In genomic region chr4:2960450-2960849, GRCh38 we compare ENCODE assay signal across 7 cellular contexts. TPM values are rescaled to one million over a fixed set of nuclear protein-coding genes. Genes with fewer than 3 reads are reported as not detected.
DNase-seq lines count a peak whose midpoint lies in the region; ATAC-seq, FAIRE-seq and TF ChIP-seq lines count a peak whose summit lies in the region.
"Not testable (repeated sequence)": the region's sequence is repeated elsewhere in the genome, so short reads cannot be mapped to it uniquely, and the experiment has no call there.

No MANE protein-coding gene starts in this region.

- POLR2A ChIA-PET in CD4-positive, alpha-beta T cell (lab: Charles Lee); WTC11 (lab: Charles Lee): not testable (repeated sequence)

- not testable (repeated sequence) for TF ChIP-seq POLR2A in NB4 (IDR thresholded peaks at IDR 0.05; ENCODE audit: extremely low read depth, insufficient read length)

- H3K27me3 ChIP-seq in CD4-positive, alpha-beta T cell (ENCODE audit: control insufficient read depth, insufficient read depth, low read length); pancreas: not testable (repeated sequence)

- H3K4me3 Mint-ChIP-seq in CD4-positive, alpha-beta T cell: peak overlapping the region; percentile 54
- not testable (repeated sequence) for H3K4me3 Mint-ChIP-seq in WTC11
- H3K4me3 Mint-ChIP-seq in activated T-cell treated with anti-CD3 and anti-CD28 coated beads, Interleukin-2, amount 50 U/mL, for 4 hours: peak overlapping the region; percentile 22
- H3K4me3 Mint-ChIP-seq in activated naive CD8-positive, alpha-beta T cell treated with anti-CD3 and anti-CD28 coated beads for 36 hours: peak overlapping the region; percentile 29

- peaks cover 0 to 11% (median 5%) of the 10 kb centered on the region in 3 donors for H3K4me1 ChIP-seq in pancreas

- TF ChIP-seq CTCF in CD4-positive, alpha-beta T cell (IDR thresholded peaks at IDR 0.05); NB4 (IDR thresholded peaks at IDR 0.05; ENCODE audit: low read depth, low read length); WTC11 (IDR thresholded peaks at IDR 0.05); pancreas (IDR thresholded peaks at IDR 0.05): not testable (repeated sequence)

- not testable (repeated sequence) for H3K27me3 Mint-ChIP-seq in CD4-positive, alpha-beta T cell; activated T-cell treated with anti-CD3 and anti-CD28 coated beads, Interleukin-2, amount 50 U/mL, for 4 hours (ENCODE audit: low read depth); activated naive CD8-positive, alpha-beta T cell treated with anti-CD3 and anti-CD28 coated beads for 36 hours
- H3K27me3 Mint-ChIP-seq in WTC11 (ENCODE audit: low read depth): peaks cover 15% of the 10 kb centered on the region

- H3K9me3 Mint-ChIP-seq in CD4-positive, alpha-beta T cell; activated T-cell treated with anti-CD3 and anti-CD28 coated beads, Interleukin-2, amount 50 U/mL, for 4 hours; activated naive CD8-positive, alpha-beta T cell treated with anti-CD3 and anti-CD28 coated beads for 36 hours: not testable (repeated sequence)
- peaks cover 20% of the 10 kb centered on the region for H3K9me3 Mint-ChIP-seq in WTC11

- not testable (repeated sequence) for DNase-seq in CD4-positive, alpha-beta T cell; NB4 (ENCODE audit: low read depth); WTC11 (ENCODE audit: low spot score); activated T-cell treated with anti-CD3 and anti-CD28 coated beads, Interleukin-2, amount 50 U/mL, for 4 hours; activated naive CD8-positive, alpha-beta T cell treated with anti-CD3 and anti-CD28 coated beads for 36 hours; frontal cortex (ENCODE audit: low spot score in 2 of 2); pancreas

- WGBS in pancreas, 2 donors: 91 to 97% methylated on average over 4 of the region's 4 CpGs

- intact Hi-C loops in CD4-positive, alpha-beta T cell (cut with DNase I, micrococcal nuclease): loop anchor here (5.0 to 10.0 kb wide), 5 partner anchors 38 to 953 kb away; partner anchors contain the start of genes HAUS3 (in 1 of the 2), NELFA (in 1 of the 2), POLN (in 1 of the 2) and RGS12 (in 1 of the 2)
- intact Hi-C loops in pancreas (cut with DNase I): not testable (repeated sequence)

- H3K36me3 Mint-ChIP-seq in CD4-positive, alpha-beta T cell (ENCODE audit: low read depth): peaks cover 52% of the 10 kb centered on the region
- H3K36me3 Mint-ChIP-seq in WTC11: peaks cover 40% of the 10 kb centered on the region
- H3K36me3 Mint-ChIP-seq in activated T-cell treated with anti-CD3 and anti-CD28 coated beads, Interleukin-2, amount 50 U/mL, for 4 hours (ENCODE audit: insufficient read depth): peaks cover 41% of the 10 kb centered on the region
- peaks cover 46% of the 10 kb centered on the region for H3K36me3 Mint-ChIP-seq in activated naive CD8-positive, alpha-beta T cell treated with anti-CD3 and anti-CD28 coated beads for 36 hours

- not testable (repeated sequence) for H3K27ac ChIP-seq in CD4-positive, alpha-beta T cell (ENCODE audit: low read depth, low read length); pancreas

- H3K27ac Mint-ChIP-seq in CD4-positive, alpha-beta T cell: peak overlapping the region; percentile 25
- not testable (repeated sequence) for H3K27ac Mint-ChIP-seq in WTC11; activated naive CD8-positive, alpha-beta T cell treated with anti-CD3 and anti-CD28 coated beads for 36 hours

- H3K4me3 ChIP-seq in NB4 (ENCODE audit: low read depth, low read length): peak overlapping the region; percentile 6
- not testable (repeated sequence) for H3K4me3 ChIP-seq in pancreas

- not testable (repeated sequence) for H3K9me3 ChIP-seq in CD4-positive, alpha-beta T cell (ENCODE audit: control insufficient read depth, low read length); pancreas

- FAIRE-seq in frontal cortex (lab: Jason Lieb, UNC) (peak; percentile 100), pancreas (lab: Jason Lieb, UNC) (peak; percentile 100)

- peaks cover 65% of the 10 kb centered on the region for H3K4me1 Mint-ChIP-seq in CD4-positive, alpha-beta T cell (ENCODE audit: low read depth)
- H3K4me1 Mint-ChIP-seq in WTC11: peaks cover 23% of the 10 kb centered on the region
- H3K4me1 Mint-ChIP-seq in activated T-cell treated with anti-CD3 and anti-CD28 coated beads, Interleukin-2, amount 50 U/mL, for 4 hours (ENCODE audit: low read depth): peaks cover 52% of the 10 kb centered on the region
- peaks cover 51% of the 10 kb centered on the region for H3K4me1 Mint-ChIP-seq in activated naive CD8-positive, alpha-beta T cell treated with anti-CD3 and anti-CD28 coated beads for 36 hours

- H3K36me3 ChIP-seq in pancreas: peaks cover 4 to 19% (median 8%) of the 10 kb centered on the region in 3 donors

- not testable (repeated sequence) for ATAC-seq in CD4-positive, alpha-beta T cell (ENCODE audit: poor library complexity); WTC11; activated T-cell treated with anti-CD3 and anti-CD28 coated beads, Interleukin-2, amount 50 U/mL, for 4 hours; pancreas

- CTCF ChIA-PET in CD4-positive, alpha-beta T cell (lab: Charles Lee): not testable (repeated sequence)
- CTCF ChIA-PET in WTC11 (lab: Charles Lee): interaction anchor here (1.8 kb wide), 1 partner anchor 12 kb away, joined by 4 read pairs; no protein-coding TSS in a partner anchor

TF ChIP-seq in WTC11, 78 proteins besides CTCF, POLR2A, EP300 and RAD21:
- peak; percentile 97 for TF ChIP-seq HMGA2 (CRISPR knock-in tag; IDR thresholded peaks at IDR 0.05)

RNA-seq across cellular contexts. Expression of gene NOP14, which starts 2.8 kb away (rescaled TPM):
- 10 to 100 TPM; 21.8 TPM for total RNA-seq in CD4-positive, alpha-beta T cell
- total RNA-seq in WTC11 (2021): 33.9 to 39.1 TPM (median 35.7 TPM) in 3 replicates
- 100 to 1,000 TPM; 165 to 187 (median 179) TPM for total RNA-seq in activated T-cell treated with anti-CD3 and anti-CD28 coated beads, Interleukin-2, amount 50 U/mL, for 4 hours
- 100 to 1,000 TPM in 1 of 2 experiments, 10 to 100 TPM in 1; 99.1 to 102 TPM for total RNA-seq in activated naive CD8-positive, alpha-beta T cell treated with anti-CD3 and anti-CD28 coated beads for 36 hours
- total RNA-seq in frontal cortex: 6.1 TPM
- total RNA-seq in pancreas: 10 to 100 TPM; 15.2 to 31.0 (median 19.1) TPM
- polyA plus RNA-seq in pancreas: 10 to 100 TPM; 11.1 to 15.9 TPM

RNA-seq across cellular contexts. Expression of gene GRK4, which starts 2.9 kb away (rescaled TPM):
- total RNA-seq in CD4-positive, alpha-beta T cell: 1 to 10 TPM; 1.2 to 1.8 TPM
- total RNA-seq in WTC11 (2021) (1.4 to 3.5 TPM (median 1.6 TPM) in 3 replicates), frontal cortex (59.5 TPM), pancreas (1 to 10 TPM; 4.6 to 6.3 (median 5.3) TPM)
- total RNA-seq in activated T-cell treated with anti-CD3 and anti-CD28 coated beads, Interleukin-2, amount 50 U/mL, for 4 hours: 1 to 10 TPM; 2.7 to 3.0 (median 2.9) TPM
- 1 to 10 TPM; 2.6 to 3.2 TPM for total RNA-seq in activated naive CD8-positive, alpha-beta T cell treated with anti-CD3 and anti-CD28 coated beads for 36 hours
- polyA plus RNA-seq in pancreas: 1 to 10 TPM; 7.5 to 9.7 TPM
